In the genomic region with DNA sequence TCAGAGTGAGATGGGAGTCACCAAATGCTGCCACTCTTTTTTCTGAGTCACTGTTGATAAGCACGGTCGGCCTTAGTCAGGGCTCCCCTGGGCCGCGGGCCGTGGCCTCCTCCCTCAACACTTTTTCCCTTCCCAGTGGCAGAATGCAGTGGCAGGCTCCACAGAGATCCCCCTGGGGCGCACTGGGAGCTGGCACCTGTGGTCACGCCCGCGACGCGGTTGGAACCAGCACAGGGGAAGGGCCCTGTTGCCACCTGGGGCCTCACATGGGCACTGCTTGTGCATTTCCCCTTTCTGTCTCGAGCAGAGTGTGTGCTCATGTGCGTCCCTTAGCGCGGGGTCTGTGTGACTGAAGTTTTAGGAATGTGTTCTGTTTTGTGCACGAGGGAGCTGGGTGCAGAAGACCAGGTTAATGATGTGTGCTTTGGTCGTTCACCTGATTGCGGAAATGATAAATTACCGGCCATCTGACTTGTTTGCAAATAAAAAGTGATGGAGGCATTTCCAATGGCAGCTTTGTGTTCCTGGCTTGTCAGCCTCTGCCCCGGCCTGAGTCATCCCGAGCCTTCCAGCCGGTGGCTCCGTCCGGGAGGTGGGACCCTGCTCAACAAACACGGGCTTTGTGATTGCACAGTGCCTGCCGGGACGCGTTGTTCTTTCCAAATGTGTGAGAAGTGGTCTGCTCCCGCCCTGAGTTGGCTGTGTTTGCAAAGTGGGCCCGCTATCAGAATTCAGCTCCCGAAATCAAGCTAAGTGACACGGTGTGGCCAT, we compare ENCODE assay signal across 8 cellular contexts.
DNase-seq lines count a peak whose midpoint lies in the region; ATAC-seq, FAIRE-seq and TF ChIP-seq lines count a peak whose summit lies in the region.

No MANE protein-coding gene starts in this region.

- H3K27ac ChIP-seq in HepG2 (ENCODE audit: extremely low read length, insufficient read depth, low read length): peak overlapping the region; percentile 77
- H3K27ac ChIP-seq in aorta (ENCODE audit: low read depth in 1 of 2, low read length in 2 of 2): peak overlapping the region in 1 of 2 donors; percentile 16

- POLR2A ChIA-PET in HepG2 (lab: Yijun Ruan, JAX): no interaction called here

- 2% methylated on average over 24 of the region's 32 CpGs for WGBS in HepG2 (ENCODE audit: low lambda C conversion rate)
- WGBS in aorta, 2 donors: 31 to 42% methylated on average over 32 of the region's 32 CpGs

- H3K9ac ChIP-seq in HepG2 (ENCODE audit: insufficient read depth, low read depth, low read length): peak overlapping the region; percentile 66

- no peak; a peak in 1 of 4 replicates for TF ChIP-seq POLR2A in HepG2 (IDR thresholded peaks at IDR 0.05; ENCODE audit: insufficient read depth in 1 of 2, low read depth in 2 of 2, low read length in 2 of 2)

- H3K79me2 ChIP-seq in HepG2 (ENCODE audit: insufficient read depth, low read length): no peaks in the 10 kb centered on the region

- in situ Hi-C loops in KBM-7 (cut with MboI; ENCODE audit: low pct_unique_long_range_greater_than_20kb, low sequenced_read_pairs) (no loop called here), HepG2 (cut with HindIII; ENCODE audit: extremely low pct_ligation_motif_present, low pct_unique_long_range_greater_than_20kb) (no loop called here)

- no peak overlapping the region for H2AFZ ChIP-seq in HepG2 (ENCODE audit: low read length)

- TF ChIP-seq RAD21 in HepG2 (CRISPR knock-in tag; IDR thresholded peaks at IDR 0.05): no peak

- H3K27me3 ChIP-seq in HepG2 (ENCODE audit: control insufficient read depth in 1 of 2, insufficient read depth in 2 of 2, low read length in 2 of 2) (no peaks in the 10 kb centered on the region), aorta (ENCODE audit: control insufficient read depth in 1 of 2, insufficient read depth in 2 of 2, low read length in 1 of 2) (no peaks in the 10 kb centered on the region)

- peak overlapping the region; percentile 74 for H3K4me2 ChIP-seq in HepG2 (ENCODE audit: low read depth, low read length)

- ATAC-seq in HepG2 (peak; percentile 97), aorta (ENCODE audit: low FRiP score) (no peak)

- no peaks in the 10 kb centered on the region for H4K20me1 ChIP-seq in HepG2 (ENCODE audit: insufficient read depth, low read length)

- DNase-seq in C1 segment of cervical spinal cord (lab: John Stamatoyannopoulos, UW) (peak in 13 of 14 donors; percentile 25 to 95 (median 81)), KBM-7 (peak; percentile 6), astrocyte of the hippocampus (ENCODE audit: low read depth, low spot score) (peak; percentile 87), HepG2 (ENCODE audit: low spot score) (peak; percentile 90), aorta (peak; percentile 55 to 77), NCI-H2171 treated with DMSO at 0.1 percent for 48 hours (lab: John Stamatoyannopoulos, UW) (no peak), LoVo (ENCODE audit: low spot score) (no peak), GF-D8 (lab: John Stamatoyannopoulos, UW) (no peak)

- H3K4me3 ChIP-seq in HepG2 (replicated peaks in 1 of 3; ENCODE audit: insufficient read depth in 1 of 3, low read depth in 2 of 3, low read length in 3 of 3): peak overlapping the region; percentile 40 to 69 (median 52)
- H3K4me3 ChIP-seq in aorta (ENCODE audit: low read length in 2 of 2): no peak overlapping the region

- TF ChIP-seq CTCF in HepG2 (CRISPR knock-in tag; IDR thresholded peaks at IDR 0.05): peak; percentile 36

- FAIRE-seq in HepG2 (lab: Jason Lieb, UNC): peak; percentile 96

- intact Hi-C loops in HepG2 (cut with micrococcal nuclease; ENCODE audit: unreplicated experiment): loop anchor here (1.0 kb wide), 1 partner anchor 31 kb away; no protein-coding TSS in a partner anchor
- intact Hi-C loops in aorta (cut with DNase I): no loop called here

- H3K4me1 ChIP-seq in HepG2 (ENCODE audit: insufficient read depth, low read length): peaks cover 24% of the 10 kb centered on the region
- H3K4me1 ChIP-seq in aorta (ENCODE audit: control insufficient read depth in 1 of 2, insufficient read depth in 2 of 2, low read length in 2 of 2): no peaks in the 10 kb centered on the region

- BruUV-seq in HepG2 (replicated peaks; lab: Mats Ljungman, UMichigan): no TSS peak

- peak in 1 of 2 experiments; percentile 49; a peak in 1 of 4 replicates for TF ChIP-seq EP300 in HepG2 (IDR thresholded peaks at IDR 0.05; ENCODE audit: low read depth in 2 of 2, low read length in 2 of 2)
- peak; percentile 67 for TF ChIP-seq EP300 in HepG2 (CRISPR knock-in tag; IDR thresholded peaks at IDR 0.05; ENCODE audit: borderline replicate concordance)

- H3K9me3 ChIP-seq in HepG2 (ENCODE audit: low read length): no peaks in the 10 kb centered on the region
- H3K9me3 ChIP-seq in aorta (ENCODE audit: control insufficient read depth, low read length): no peaks in the 10 kb centered on the region

- CTCF ChIA-PET in HepG2 (lab: Yijun Ruan, JAX; ENCODE audit: low intra/inter-chr PET ratio, low total read pairs): no interaction called here

- H3K36me3 ChIP-seq in HepG2 (replicated peaks in 1 of 2; ENCODE audit: control insufficient read depth in 1 of 2, insufficient read depth in 2 of 2, low read length in 2 of 2) (no peaks in the 10 kb centered on the region; a peak in 1 of 5 replicates), aorta (ENCODE audit: control insufficient read depth in 1 of 2, insufficient read depth in 2 of 2, low read length in 1 of 2) (no peaks in the 10 kb centered on the region)

TF ChIP-seq in HepG2, 621 proteins besides CTCF, POLR2A, EP300 and RAD21 (continues in another document):
- TF ChIP-seq ZNF205 (CRISPR knock-in tag; IDR thresholded peaks at IDR 0.05) (peak; percentile 35; the same call in 1 of the 2 replicates), ZNF558 (CRISPR knock-in tag; IDR thresholded peaks at IDR 0.05; ENCODE audit: borderline replicate concordance) (no peak; the same call in 1 of the 2 replicates), ZNF83 (CRISPR knock-in tag; IDR thresholded peaks at IDR 0.05; ENCODE audit: borderline replicate concordance) (no peak), MIER2 (CRISPR knock-in tag; IDR thresholded peaks at IDR 0.05) (no peak; the same call in 1 of the 2 replicates), ZNF382 (CRISPR knock-in tag; IDR thresholded peaks at IDR 0.05; ENCODE audit: borderline replicate concordance) (no peak), SOX5 (CRISPR knock-in tag; IDR thresholded peaks at IDR 0.05; ENCODE audit: borderline replicate concordance) (peak; percentile 37; the same call in 1 of the 2 replicates), SNAI1 (CRISPR knock-in tag; IDR thresholded peaks at IDR 0.05; ENCODE audit: borderline replicate concordance) (no peak), SAP130 (CRISPR knock-in tag; IDR thresholded peaks at IDR 0.05; ENCODE audit: low read depth) (peak; percentile 76; the same call in 1 of the 2 replicates), CREM (IDR thresholded peaks at IDR 0.05) (0 out of 2 replicates have a peak, but pooled peaks have one; percentile 18), CREM (CRISPR knock-in tag; IDR thresholded peaks at IDR 0.05) (no peak), ELF3 (CRISPR knock-in tag; IDR thresholded peaks at IDR 0.05) (peak; percentile 62)
- TF ChIP-seq, protein P1, sequence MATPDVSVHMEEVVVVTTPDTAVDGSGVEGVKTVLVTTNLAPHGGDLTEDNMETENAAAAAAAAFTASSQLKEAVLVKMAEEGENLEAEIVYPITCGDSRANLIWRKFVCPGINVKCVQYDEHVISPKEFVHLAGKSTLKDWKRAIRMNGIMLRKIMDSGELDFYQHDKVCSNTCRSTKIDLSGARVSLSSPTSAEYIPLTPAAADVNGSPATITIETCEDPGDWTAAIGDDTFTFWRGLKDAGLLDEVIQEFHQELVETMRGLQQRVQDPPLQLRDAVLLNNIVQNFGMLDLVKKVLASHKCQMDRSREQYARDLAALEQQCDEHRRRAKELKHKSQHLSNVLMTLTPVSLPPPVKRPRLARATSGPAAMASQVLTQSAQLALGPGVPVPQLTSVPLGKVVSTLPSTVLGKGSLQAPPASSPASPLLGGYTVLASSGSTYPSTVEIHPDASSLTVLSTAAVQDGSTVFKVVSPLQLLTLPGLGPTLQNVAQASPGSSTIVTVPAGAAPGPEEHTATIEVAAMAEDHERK (CRISPR knock-in tag; IDR thresholded peaks at IDR 0.05; ENCODE audit: low read depth): no peak
- TF ChIP-seq, protein P2, sequence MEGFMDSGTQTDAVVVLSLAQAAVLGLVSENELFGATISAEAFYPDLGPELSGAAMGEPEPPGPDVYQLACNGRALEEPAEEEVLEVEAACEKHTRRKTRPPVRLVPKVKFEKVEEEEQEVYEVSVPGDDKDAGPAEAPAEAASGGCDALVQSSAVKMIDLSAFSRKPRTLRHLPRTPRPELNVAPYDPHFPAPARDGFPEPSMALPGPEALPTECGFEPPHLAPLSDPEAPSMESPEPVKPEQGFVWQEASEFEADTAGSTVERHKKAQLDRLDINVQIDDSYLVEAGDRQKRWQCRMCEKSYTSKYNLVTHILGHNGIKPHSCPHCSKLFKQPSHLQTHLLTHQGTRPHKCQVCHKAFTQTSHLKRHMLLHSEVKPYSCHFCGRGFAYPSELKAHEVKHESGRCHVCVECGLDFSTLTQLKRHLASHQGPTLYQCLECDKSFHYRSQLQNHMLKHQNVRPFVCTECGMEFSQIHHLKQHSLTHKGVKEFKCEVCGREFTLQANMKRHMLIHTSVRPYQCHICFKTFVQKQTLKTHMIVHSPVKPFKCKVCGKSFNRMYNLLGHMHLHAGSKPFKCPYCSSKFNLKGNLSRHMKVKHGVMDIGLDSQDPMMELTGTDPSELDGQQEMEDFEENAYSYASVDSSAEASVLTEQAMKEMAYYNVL (CRISPR knock-in tag; IDR thresholded peaks at IDR 0.05; ENCODE audit: borderline replicate concordance): no peak; the same call in 1 of the 2 replicates
- TF ChIP-seq, protein P3, sequence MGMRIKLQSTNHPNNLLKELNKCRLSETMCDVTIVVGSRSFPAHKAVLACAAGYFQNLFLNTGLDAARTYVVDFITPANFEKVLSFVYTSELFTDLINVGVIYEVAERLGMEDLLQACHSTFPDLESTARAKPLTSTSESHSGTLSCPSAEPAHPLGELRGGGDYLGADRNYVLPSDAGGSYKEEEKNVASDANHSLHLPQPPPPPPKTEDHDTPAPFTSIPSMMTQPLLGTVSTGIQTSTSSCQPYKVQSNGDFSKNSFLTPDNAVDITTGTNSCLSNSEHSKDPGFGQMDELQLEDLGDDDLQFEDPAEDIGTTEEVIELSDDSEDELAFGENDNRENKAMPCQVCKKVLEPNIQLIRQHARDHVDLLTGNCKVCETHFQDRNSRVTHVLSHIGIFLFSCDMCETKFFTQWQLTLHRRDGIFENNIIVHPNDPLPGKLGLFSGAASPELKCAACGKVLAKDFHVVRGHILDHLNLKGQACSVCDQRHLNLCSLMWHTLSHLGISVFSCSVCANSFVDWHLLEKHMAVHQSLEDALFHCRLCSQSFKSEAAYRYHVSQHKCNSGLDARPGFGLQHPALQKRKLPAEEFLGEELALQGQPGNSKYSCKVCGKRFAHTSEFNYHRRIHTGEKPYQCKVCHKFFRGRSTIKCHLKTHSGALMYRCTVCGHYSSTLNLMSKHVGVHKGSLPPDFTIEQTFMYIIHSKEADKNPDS (CRISPR knock-in tag; IDR thresholded peaks at IDR 0.05): no peak

Comparison
In these comparisons a context has a peak if more than half of its experiments do, and no peak if none do; other contexts are left out.
1. DNase-seq: peak in C1 segment of cervical spinal cord (13 of 14), KBM-7 (single experiment), astrocyte of the hippocampus (single experiment), HepG2 (single experiment) and aorta (2 of 2); none in NCI-H2171 treated with DMSO at 0.1 percent for 48 hours (single experiment), LoVo (single experiment) and GF-D8 (single experiment).
2. H3K4me3 ChIP-seq: peak in HepG2 (3 of 3); none in aorta (0 of 2).